In genomic region chr4:152591361-152591760, GRCh38 we compare ENCODE assay signal across 8 cellular contexts. TPM values are rescaled to one million over a fixed set of nuclear protein-coding genes. Genes with fewer than 3 reads are reported as not detected.
DNase-seq lines count a peak whose midpoint lies in the region; ATAC-seq and TF ChIP-seq lines count a peak whose summit lies in the region.

No MANE protein-coding gene starts in this region.

- H3K79me2 ChIP-seq in SK-N-SH (ENCODE audit: insufficient read depth), result no peaks in the 10 kb centered on the region

- no peak overlapping the region for H3K4me3 ChIP-seq in CD4-positive, alpha-beta memory T cell (ENCODE audit: low read length in 2 of 2)
- H3K4me3 ChIP-seq in right cardiac atrium (ENCODE audit: low read length) (peak overlapping the region; percentile 4), skeletal muscle satellite cell (ENCODE audit: low read length) (no peak overlapping the region), SK-N-SH (ENCODE audit: low read depth in 2 of 2, low read length in 1 of 2) (no peak overlapping the region)

- H2AFZ ChIP-seq in SK-N-SH (ENCODE audit: low read depth), result no peak overlapping the region

- peaks cover 0 to 1% of the 10 kb centered on the region in 2 donors for H3K27me3 Mint-ChIP-seq in CD4-positive, alpha-beta memory T cell
- H3K27me3 Mint-ChIP-seq in activated naive CD8-positive, alpha-beta T cell, result peaks cover 7% of the 10 kb centered on the region

- no peak for TF ChIP-seq CTCF in SK-N-SH (IDR thresholded peaks at IDR 0.05)

- H3K4me1 ChIP-seq in CD4-positive, alpha-beta memory T cell (ENCODE audit: insufficient read depth, low read length), result peaks cover 6% of the 10 kb centered on the region
- peaks cover 4% of the 10 kb centered on the region for H3K4me1 ChIP-seq in right cardiac atrium (ENCODE audit: control insufficient read depth, insufficient read depth, low read length)
- H3K4me1 ChIP-seq in skeletal muscle satellite cell (ENCODE audit: control insufficient read depth, insufficient read depth, low read length), result peaks cover 13% of the 10 kb centered on the region
- H3K4me1 ChIP-seq in SK-N-SH (ENCODE audit: control insufficient read depth in 1 of 2, insufficient read depth in 2 of 2, low read depth in 1 of 2, low read length in 1 of 2), result peaks cover 6 to 20% of the 10 kb centered on the region in 2 experiments; a peak in 3 of 4 replicates

- H3K27me3 ChIP-seq in CD4-positive, alpha-beta memory T cell (ENCODE audit: insufficient read depth, low read length), result no peaks in the 10 kb centered on the region
- H3K27me3 ChIP-seq in right cardiac atrium (ENCODE audit: control insufficient read depth, insufficient read depth) (no peaks in the 10 kb centered on the region), skeletal muscle satellite cell (ENCODE audit: control insufficient read depth, insufficient read depth, low read length) (no peaks in the 10 kb centered on the region), SK-N-SH (ENCODE audit: insufficient read depth) (no peaks in the 10 kb centered on the region)

- H4K20me1 ChIP-seq in SK-N-SH (ENCODE audit: insufficient read depth), result no peaks in the 10 kb centered on the region

- TF ChIP-seq EP300 in SK-N-SH (IDR thresholded peaks at IDR 0.05; ENCODE audit: borderline replicate concordance in 1 of 2, low read depth in 1 of 2, low read length in 1 of 2), result no peak

- peak overlapping the region in 3 of 7 donors; percentile 31 to 53 (median 43) for H3K27ac Mint-ChIP-seq in CD4-positive, alpha-beta memory T cell
- H3K27ac Mint-ChIP-seq in activated naive CD8-positive, alpha-beta T cell, result no peak overlapping the region

- H3K4me2 ChIP-seq in skeletal muscle satellite cell (ENCODE audit: low read length) (peak overlapping the region; percentile 58), SK-N-SH (no peak overlapping the region)

- H3K4me3 Mint-ChIP-seq in CD4-positive, alpha-beta memory T cell, result peak overlapping the region; percentile 21 to 73 (median 62)
- H3K4me3 Mint-ChIP-seq in activated naive CD8-positive, alpha-beta T cell, result peak overlapping the region; percentile 60

- no peak overlapping the region for H3K27ac ChIP-seq in CD4-positive, alpha-beta memory T cell (ENCODE audit: low read depth, low read length)
- H3K27ac ChIP-seq in right cardiac atrium (ENCODE audit: low read length) (no peak overlapping the region), SK-N-SH (ENCODE audit: low read depth in 2 of 2, low read length in 1 of 2) (no peak overlapping the region; a peak in 1 of 4 replicates)

- no peaks in the 10 kb centered on the region for H3K9me3 ChIP-seq in CD4-positive, alpha-beta memory T cell (ENCODE audit: control insufficient read depth in 1 of 2, low read length in 2 of 2)
- H3K9me3 ChIP-seq in right cardiac atrium (ENCODE audit: control insufficient read depth, low read length), result no peaks in the 10 kb centered on the region
- no peaks in the 10 kb centered on the region for H3K9me3 ChIP-seq in skeletal muscle satellite cell (replicated peaks; ENCODE audit: low read length)
- no peaks in the 10 kb centered on the region for H3K9me3 ChIP-seq in SK-N-SH

- intact Hi-C loops in CD4-positive, alpha-beta memory T cell (cut with micrococcal nuclease), result no loop called here
- intact Hi-C loops in right cardiac atrium (cut with DNase I), result no loop called here

- peaks cover 0 to 1% of the 10 kb centered on the region in 2 donors for H3K36me3 Mint-ChIP-seq in CD4-positive, alpha-beta memory T cell
- H3K36me3 Mint-ChIP-seq in activated naive CD8-positive, alpha-beta T cell, result peaks cover 2% of the 10 kb centered on the region

- WGBS in right cardiac atrium, result 5% methylated on average over 13 of the region's 13 CpGs
- 72% methylated on average over 11 of the region's 13 CpGs for WGBS in SK-N-SH (ENCODE audit: low lambda C conversion rate)

- H3K4me1 Mint-ChIP-seq in CD4-positive, alpha-beta memory T cell, result peaks cover 4 to 11% (median 7%) of the 10 kb centered on the region in 4 donors
- H3K4me1 Mint-ChIP-seq in activated naive CD8-positive, alpha-beta T cell (ENCODE audit: low read depth), result peaks cover 6% of the 10 kb centered on the region

- POLR2A ChIA-PET in CD4-positive, alpha-beta memory T cell (lab: Charles Lee; ENCODE audit: partially characterized antibody), result interaction anchor here (3.1 kb wide), 1 partner anchor 56 kb away, joined by 24 read pairs; the partner anchor contains the start of gene FBXW7
- POLR2A ChIA-PET in SK-N-SH (lab: Yijun Ruan, JAX), result no interaction called here

- H3K36me3 ChIP-seq in CD4-positive, alpha-beta memory T cell (ENCODE audit: insufficient read depth, low read length), result no peaks in the 10 kb centered on the region
- H3K36me3 ChIP-seq in skeletal muscle satellite cell (ENCODE audit: insufficient read depth, low read length) (no peaks in the 10 kb centered on the region), SK-N-SH (replicated peaks in 1 of 2; ENCODE audit: control insufficient read depth in 1 of 2, insufficient read depth in 2 of 2, low read length in 1 of 2) (no peaks in the 10 kb centered on the region)

- no peak for TF ChIP-seq RAD21 in SK-N-SH (IDR thresholded peaks at IDR 0.05; ENCODE audit: low read length)

- peaks cover 0 to 7% (median 2%) of the 10 kb centered on the region in 8 donors for H3K9me3 Mint-ChIP-seq in CD4-positive, alpha-beta memory T cell
- no peaks in the 10 kb centered on the region for H3K9me3 Mint-ChIP-seq in activated naive CD8-positive, alpha-beta T cell (ENCODE audit: low read depth)

- H3F3A ChIP-seq in SK-N-SH (replicated peaks; ENCODE audit: insufficient read depth), result peaks cover 2% of the 10 kb centered on the region

- no peak overlapping the region for H3K9ac ChIP-seq in skeletal muscle satellite cell (ENCODE audit: low read depth, low read length)
- no peak overlapping the region for H3K9ac ChIP-seq in SK-N-SH

- ATAC-seq in right cardiac atrium (peak; percentile 85 to 87), HG02610 (IDR thresholded peaks at IDR 0.05; ENCODE audit: unreplicated experiment) (no peak)

- no peaks in the 10 kb centered on the region for H3K9me2 ChIP-seq in SK-N-SH

- CTCF ChIA-PET in CD4-positive, alpha-beta memory T cell (lab: Charles Lee; ENCODE audit: partially characterized antibody), result no interaction called here
- CTCF ChIA-PET in SK-N-SH (lab: Yijun Ruan, JAX), result interaction anchor here (1.0 to 3.2 kb wide), 4 partner anchors 18 to 137 kb away, joined by 3 to 8 read pairs (median 5); no protein-coding TSS in a partner anchor

- peak in 3 of 5 donors; percentile 12 to 28 (median 24) for DNase-seq in CD4-positive, alpha-beta memory T cell
- DNase-seq in NCI-H2107 treated with DMSO at 0.1 percent for 48 hours (lab: John Stamatoyannopoulos, UW; ENCODE audit: unreplicated experiment) (peak; percentile 8), right cardiac atrium (peak; percentile 67 to 84 (median 81)), HT-29 (ENCODE audit: low spot score) (no peak), SK-N-SH (no peak)

TF ChIP-seq in SK-N-SH, 30 proteins besides CTCF, POLR2A, EP300 and RAD21 (continues in another document):
- TF ChIP-seq, protein P1, sequence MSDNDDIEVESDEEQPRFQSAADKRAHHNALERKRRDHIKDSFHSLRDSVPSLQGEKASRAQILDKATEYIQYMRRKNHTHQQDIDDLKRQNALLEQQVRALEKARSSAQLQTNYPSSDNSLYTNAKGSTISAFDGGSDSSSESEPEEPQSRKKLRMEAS (IDR thresholded peaks at IDR 0.05; ENCODE audit: low read depth), result no peak
- TF ChIP-seq POLR2AphosphoS5 (IDR thresholded peaks at IDR 0.05; ENCODE audit: low read depth, low read length) (no peak), RFX5 (IDR thresholded peaks at IDR 0.05; ENCODE audit: low read length) (no peak), REST (IDR thresholded peaks at IDR 0.05; ENCODE audit: low read depth, low read length) (no peak), FOSL2 (IDR thresholded peaks at IDR 0.05; ENCODE audit: borderline replicate concordance, low read depth) (no peak), RCOR1 (IDR thresholded peaks at IDR 0.05; ENCODE audit: low read length) (no peak), SMC3 (IDR thresholded peaks at IDR 0.05; ENCODE audit: low read depth, low read length) (no peak)

RNA-seq across cellular contexts. Expression of gene FBXW7, which starts 55.5 kb away (rescaled TPM):
- 100 to 1,000 TPM; 138 to 148 TPM for total RNA-seq in CD4-positive, alpha-beta memory T cell
- 10 to 100 TPM; 36.2 to 47.9 TPM for polyA plus RNA-seq in CD4-positive, alpha-beta memory T cell
- total RNA-seq in right cardiac atrium, result 10 to 100 TPM; 41.6 to 52.2 (median 49.1) TPM
- polyA plus RNA-seq in right cardiac atrium, result 14.8 TPM
- total RNA-seq in skeletal muscle satellite cell (2012; rRNA removed), result 45.7 and 46.4 TPM in 2 replicates
- total RNA-seq in HT-29 (2014; rRNA removed; shearing (Covaris generic)), result 20.4 and 26.4 TPM in 2 replicates
- polyA plus RNA-seq in SK-N-SH (2012; rRNA removed), result 7.7 and 11.4 TPM in 2 replicates
- polyA plus RNA-seq in SK-N-SH (2012; cell fraction: cytosol; rRNA removed), result 8.5 and 11.5 TPM in 2 replicates
- polyA plus RNA-seq in SK-N-SH (2012; cell fraction: nucleus; rRNA removed), result 11.7 and 34.5 TPM in 2 replicates

Comparison
In these comparisons a context has a peak if more than half of its experiments do, and no peak if none do; other contexts are left out.
1. DNase-seq: peak in CD4-positive, alpha-beta memory T cell (3 of 5), NCI-H2107 treated with DMSO at 0.1 percent for 48 hours (single experiment) and right cardiac atrium (3 of 3); none in HT-29 (single experiment) and SK-N-SH (single experiment).